Comparison of ENCODE assay signal across 17 cellular contexts in genomic region chr2:171046056-171046560, GRCh38.
"Had no signal": no experiment of that assay in that cellular context is flagged by ENCODE, and none has a peak within 500 bp of the region (broad histone marks: within the 10 kb centered on the region; RNA-seq: fewer than 3 reads in every experiment).

No MANE protein-coding gene starts in this region.

- H3K27me3 ChIP-seq: dorsolateral prefrontal cortex had no signal

- FAIRE-seq: colon, TTC549 had no signal

- H3K4me3 Mint-ChIP-seq: activated CD4-positive, alpha-beta T cell treated with anti-CD3 and anti-CD28 coated beads for 36 hours; activated naive CD4-positive, alpha-beta T cell treated with anti-CD3 and anti-CD28 coated beads, Interleukin-2, amount 50 U/mL, for 24 hours; nephron; T-helper 2 cell treated with Interferon-gamma antibody and Interleukin-4, amounts not matched to agents 5 μg/mL and 100 μg/mL, for 36 hours; type B pancreatic cell had no signal

- H3K9me3 Mint-ChIP-seq: nephron; T-helper 2 cell treated with Interferon-gamma antibody and Interleukin-4, amounts not matched to agents 5 μg/mL and 100 μg/mL, for 36 hours; type B pancreatic cell had no signal

- DNase-seq: activated CD4-positive, alpha-beta T cell treated with anti-CD3 and anti-CD28 coated beads for 36 hours; activated CD4-positive, alpha-beta T cell treated with anti-CD3 and anti-CD28 coated beads, Interleukin-2, amount 50 U/mL, for 48 hours; activated gamma-delta T cell; dorsolateral prefrontal cortex; foreskin melanocyte; mesendoderm; nucleus accumbens; stimulated activated CD4-positive, alpha-beta T cell treated with anti-CD3 and anti-CD28 coated beads, Interleukin-2, amount 100 ng/mL, for 24 hours; stimulated activated naive CD8-positive, alpha-beta T cell treated with anti-CD3 and anti-CD28 coated beads, Interleukin-15, Interleukin-2, amounts not matched to agents 100 U/mL and 50 U/mL, for 24 hours; SW 1271 had no signal

- ATAC-seq: activated CD4-positive, alpha-beta T cell treated with anti-CD3 and anti-CD28 coated beads for 36 hours; stimulated activated naive CD8-positive, alpha-beta T cell treated with anti-CD3 and anti-CD28 coated beads, Interleukin-15, Interleukin-2, amounts not matched to agents 100 U/mL and 50 U/mL, for 24 hours had no signal

- H3K27ac ChIP-seq: dorsolateral prefrontal cortex, epithelial cell of prostate had no signal

- H3K4me3 ChIP-seq: dorsolateral prefrontal cortex had no signal

- H3K27me3 Mint-ChIP-seq: activated CD4-positive, alpha-beta T cell treated with anti-CD3 and anti-CD28 coated beads for 36 hours; activated naive CD4-positive, alpha-beta T cell treated with anti-CD3 and anti-CD28 coated beads, Interleukin-2, amount 50 U/mL, for 24 hours; type B pancreatic cell had no signal

- H3K27ac Mint-ChIP-seq: activated CD4-positive, alpha-beta T cell treated with anti-CD3 and anti-CD28 coated beads for 36 hours; activated naive CD4-positive, alpha-beta T cell treated with anti-CD3 and anti-CD28 coated beads, Interleukin-2, amount 50 U/mL, for 24 hours; nephron; T-helper 2 cell treated with Interferon-gamma antibody and Interleukin-4, amounts not matched to agents 5 μg/mL and 100 μg/mL, for 36 hours; type B pancreatic cell had no signal
